19 cellular contexts compared by ENCODE assay signal in genomic region chr15:101525087-101525669, GRCh38. TPM values are rescaled to one million over a fixed set of nuclear protein-coding genes. Genes with fewer than 3 reads are reported as not detected.
DNase-seq lines count a peak whose midpoint lies in the region; ATAC-seq and TF ChIP-seq lines count a peak whose summit lies in the region.
"Had no signal": no experiment of that assay in that cellular context is flagged by ENCODE, and none has a peak within 500 bp of the region (broad histone marks: within the 10 kb centered on the region; RNA-seq: fewer than 3 reads in every experiment).

No MANE protein-coding gene starts in this region.

- H3K4me3 Mint-ChIP-seq in osteocyte (ENCODE audit: unreplicated experiment) = no peak overlapping the region
- H3K4me3 Mint-ChIP-seq in activated naive CD4-positive, alpha-beta T cell treated with anti-CD3 and anti-CD28 coated beads, Interleukin-2, amount 10 ng/mL, durations not matched to agents 7 days and 5 days = no peak overlapping the region
- H3K4me3 Mint-ChIP-seq: CD8-positive, alpha-beta memory T cell had no signal

- CTCF ChIA-PET in activated naive CD4-positive, alpha-beta T cell treated with anti-CD3 and anti-CD28 coated beads, Interleukin-2, amount 10 ng/mL, durations not matched to agents 7 days and 5 days (lab: Charles Lee) = interaction anchor here (0.9 kb wide), 1 partner anchor 23 kb away, joined by 4 read pairs; no protein-coding TSS in a partner anchor

- ATAC-seq in GM21367 (IDR thresholded peaks at IDR 0.05; ENCODE audit: unreplicated experiment) (no peak), GM18873 (IDR thresholded peaks at IDR 0.05; ENCODE audit: low FRiP score, unreplicated experiment) (no peak)
- ATAC-seq: A549, K562, Panc1 had no signal

- no peaks in the 10 kb centered on the region for H3K9me3 Mint-ChIP-seq in osteocyte (ENCODE audit: unreplicated experiment)
- no peaks in the 10 kb centered on the region for H3K9me3 Mint-ChIP-seq in activated naive CD4-positive, alpha-beta T cell treated with anti-CD3 and anti-CD28 coated beads, Interleukin-2, amount 10 ng/mL, durations not matched to agents 7 days and 5 days

- H3K4me2 ChIP-seq in BLaER1 = peak overlapping the region; percentile 82
- H3K4me2 ChIP-seq: A549 had no signal

- DNase-seq in H7 (peak; percentile 31), esophagus muscularis mucosa (ENCODE audit: extremely low spot score) (peak; percentile 72), osteocyte (ENCODE audit: extremely low spot score, unreplicated experiment) (peak; percentile 42)
- no peak for DNase-seq in activated naive CD4-positive, alpha-beta T cell treated with anti-CD3 and anti-CD28 coated beads, Interleukin-2, amount 10 ng/mL, durations not matched to agents 7 days and 5 days
- DNase-seq: C1 segment of cervical spinal cord; CD8-positive, alpha-beta memory T cell; DMS53; HCEC 1CT; NCI-H1105; NCI-H1694; NCI-H2081 treated with DMSO at 0.1 percent for 48 hours; NCI-H446 treated with DMSO at 0.1 percent for 48 hours; NCI-H69 had no signal

- TF ChIP-seq CTCF in esophagus muscularis mucosa (IDR thresholded peaks at IDR 0.05) (no peak), osteocyte (IDR thresholded peaks at IDR 0.05) (no peak)

- H3K27ac ChIP-seq in BLaER1 (no peak overlapping the region), esophagus muscularis mucosa (replicated peaks in 1 of 4) (no peak overlapping the region)

- peaks cover 12% of the 10 kb centered on the region for H3K27me3 Mint-ChIP-seq in osteocyte (ENCODE audit: unreplicated experiment)
- peaks cover 13% of the 10 kb centered on the region for H3K27me3 Mint-ChIP-seq in activated naive CD4-positive, alpha-beta T cell treated with anti-CD3 and anti-CD28 coated beads, Interleukin-2, amount 10 ng/mL, durations not matched to agents 7 days and 5 days

- H4K20me1 ChIP-seq in BLaER1 = no peaks in the 10 kb centered on the region

- peaks cover 5% of the 10 kb centered on the region for H3K4me1 Mint-ChIP-seq in osteocyte (ENCODE audit: unreplicated experiment)
- peaks cover 10% of the 10 kb centered on the region for H3K4me1 Mint-ChIP-seq in activated naive CD4-positive, alpha-beta T cell treated with anti-CD3 and anti-CD28 coated beads, Interleukin-2, amount 10 ng/mL, durations not matched to agents 7 days and 5 days

- no peaks in the 10 kb centered on the region for H3K36me3 ChIP-seq in BLaER1
- no peaks in the 10 kb centered on the region for H3K36me3 ChIP-seq in H7 (replicated peaks; ENCODE audit: control insufficient read depth, insufficient read depth, low read length)
- no peaks in the 10 kb centered on the region for H3K36me3 ChIP-seq in esophagus muscularis mucosa

- TF ChIP-seq EP300 in esophagus muscularis mucosa (IDR thresholded peaks at IDR 0.05) = no peak

- TF ChIP-seq POLR2A in esophagus muscularis mucosa (IDR thresholded peaks at IDR 0.05; ENCODE audit: low read depth) = no peak

- no peak overlapping the region for H3K27ac Mint-ChIP-seq in osteocyte (ENCODE audit: unreplicated experiment)
- H3K27ac Mint-ChIP-seq in activated naive CD4-positive, alpha-beta T cell treated with anti-CD3 and anti-CD28 coated beads, Interleukin-2, amount 10 ng/mL, durations not matched to agents 7 days and 5 days = no peak overlapping the region
- H3K27ac Mint-ChIP-seq: CD8-positive, alpha-beta memory T cell had no signal

- no peak overlapping the region for H3K9ac ChIP-seq in BLaER1

- H3K4me1 ChIP-seq in BLaER1 (peaks cover 86% of the 10 kb centered on the region), esophagus muscularis mucosa (peaks cover 12 to 22% (median 22%) of the 10 kb centered on the region in 4 donors)

- intact Hi-C loops in esophagus muscularis mucosa (cut with DNase I) = no loop called here

- H3K27me3 ChIP-seq in BLaER1 (no peaks in the 10 kb centered on the region), H7 (ENCODE audit: control insufficient read depth, insufficient read depth, low read length) (no peaks in the 10 kb centered on the region), esophagus muscularis mucosa (peaks cover 0 to 15% (median 1%) of the 10 kb centered on the region in 4 donors)

- H3K4me3 ChIP-seq in BLaER1 (no peak overlapping the region), H7 (ENCODE audit: insufficient read depth, low read depth, low read length) (no peak overlapping the region), esophagus muscularis mucosa (no peak overlapping the region)
- H3K4me3 ChIP-seq: A549, K562 had no signal

- no peaks in the 10 kb centered on the region for H3K36me3 Mint-ChIP-seq in osteocyte (ENCODE audit: unreplicated experiment)
- H3K36me3 Mint-ChIP-seq in activated naive CD4-positive, alpha-beta T cell treated with anti-CD3 and anti-CD28 coated beads, Interleukin-2, amount 10 ng/mL, durations not matched to agents 7 days and 5 days = no peaks in the 10 kb centered on the region
- H3K36me3 Mint-ChIP-seq: CD8-positive, alpha-beta memory T cell had no signal

- H3K9me3 ChIP-seq in BLaER1 (no peaks in the 10 kb centered on the region; the same call in 1 of the 2 replicates), esophagus muscularis mucosa (no peaks in the 10 kb centered on the region)
- H3K9me3 ChIP-seq: A549 had no signal

- WGBS in esophagus muscularis mucosa = 82% methylated on average over 10 of the region's 10 CpGs

RNA-seq across cellular contexts. Expression of gene PCSK6, which starts 35.7 kb away (rescaled TPM):
- 3.9 and 4.7 TPM in 2 replicates for total RNA-seq in H7 (2014; rRNA removed; shearing (Covaris generic))
- total RNA-seq in esophagus muscularis mucosa = 10 to 100 TPM; 13.6 to 24.1 (median 15.3) TPM
- 0.43 and 0.55 TPM in 2 replicates for total RNA-seq in osteocyte
